ENCODE assay signal across 9 cellular contexts in the genomic region with DNA sequence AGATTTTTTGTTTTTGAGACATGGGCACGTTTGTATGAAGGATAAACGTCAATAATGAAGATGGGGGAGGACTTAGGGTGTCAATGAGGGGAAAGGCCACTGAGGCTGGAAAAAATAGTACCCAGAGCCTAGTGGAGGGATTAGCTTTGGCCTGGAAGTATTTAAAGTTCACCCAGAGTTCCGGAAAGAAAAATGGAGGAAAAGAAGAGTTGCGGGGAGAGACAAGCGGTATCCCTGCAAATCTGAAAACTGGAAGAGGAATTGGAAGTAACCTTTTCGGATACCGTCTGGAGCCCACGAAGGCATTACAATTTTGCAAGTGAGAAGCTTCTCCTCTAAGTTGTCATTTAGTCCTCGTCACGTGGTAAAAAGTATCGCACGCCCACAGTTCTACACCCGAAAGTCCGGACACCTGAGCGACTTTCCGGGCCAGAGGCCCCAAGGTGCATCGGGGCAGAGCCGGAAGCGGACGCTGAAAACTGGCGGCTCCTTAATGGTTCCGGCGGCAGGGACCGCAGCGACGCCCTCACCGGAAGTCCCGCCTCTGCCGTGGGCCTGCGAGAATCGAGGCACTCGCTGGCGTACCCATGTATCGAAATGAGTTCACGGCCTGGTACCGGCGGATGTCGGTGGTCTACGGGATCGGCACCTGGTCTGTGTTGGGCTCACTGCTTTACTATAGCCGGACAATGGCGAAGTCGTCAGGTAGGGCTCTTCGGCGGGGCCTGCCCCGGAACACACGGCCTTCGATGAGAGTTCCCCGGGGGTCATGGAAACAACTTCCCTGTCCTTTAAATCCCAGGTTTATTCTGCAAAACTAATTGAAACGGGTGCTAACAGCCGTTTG. TPM values are rescaled to one million over a fixed set of nuclear protein-coding genes. Genes with fewer than 3 reads are reported as not detected.
DNase-seq lines count a peak whose midpoint lies in the region; ATAC-seq, FAIRE-seq and TF ChIP-seq lines count a peak whose summit lies in the region.
"Had no signal": no experiment of that assay in that cellular context is flagged by ENCODE, and none has a peak within 500 bp of the region (broad histone marks: within the 10 kb centered on the region; RNA-seq: fewer than 3 reads in every experiment).

Gene SMIM26 (plus strand): TSS at position 541 of the 847 bp plus-strand sequence. CDS start 47 bp downstream, at position 588.

- H2AFZ ChIP-seq in keratinocyte (ENCODE audit: control insufficient read depth, low read length): peak within 1 kb of the TSS; percentile 99

- no peaks in the 10 kb centered on the region for H3K9me1 ChIP-seq in keratinocyte (ENCODE audit: control insufficient read depth, extremely low read depth, insufficient read depth, low read length)

- DNase-seq in AG09319 (ENCODE audit: extremely low read depth, low read depth) (peak; percentile 58), NCI-H446 treated with DMSO at 0.1 percent for 48 hours (lab: John Stamatoyannopoulos, UW) (peak; percentile 83), cerebellar cortex (ENCODE audit: low spot score) (peak; percentile 94), keratinocyte (ENCODE audit: low read depth, low spot score) (peak; percentile 52)
- DNase-seq in stimulated activated CD4-positive, alpha-beta T cell treated with anti-CD3 and anti-CD28 coated beads, Interleukin-15, amount 100 ng/mL, for 1 hour (ENCODE audit: low read depth in 1 of 2, low spot score in 1 of 2): peak; percentile 81 to 90

- peak within 1 kb of the TSS; percentile 61 to 79 (median 76) for H3K4me3 ChIP-seq in keratinocyte (ENCODE audit: control insufficient read depth in 2 of 3, extremely low read depth in 1 of 3, insufficient read depth in 2 of 3, low read depth in 1 of 3, low read length in 3 of 3)

- H3K4me1 ChIP-seq in keratinocyte (ENCODE audit: control insufficient read depth, extremely low read depth, insufficient read depth, low read length): peaks cover 3% of the 10 kb centered on the region

- peak within 1 kb of the TSS; percentile 82 for H3K4me2 ChIP-seq in keratinocyte (ENCODE audit: control insufficient read depth, extremely low read depth, insufficient read depth, low read depth, low read length)

- H3K27me3 ChIP-seq in keratinocyte (ENCODE audit: control insufficient read depth, extremely low read depth, insufficient read depth, low read length): no peaks in the 10 kb centered on the region

- peaks cover 16% of the 10 kb centered on the region for H3K79me2 ChIP-seq in keratinocyte (ENCODE audit: control insufficient read depth, insufficient read depth, low read length)

- H3K9me3 ChIP-seq in keratinocyte (ENCODE audit: control insufficient read depth, low read depth, low read length): no peaks in the 10 kb centered on the region

- no peak for TF ChIP-seq CTCF in AG09319 (IDR thresholded peaks at IDR 0.05; ENCODE audit: low read depth, low read length)
- no peak for TF ChIP-seq CTCF in keratinocyte (optimal IDR thresholded peaks at IDR 0.05 in 1 of 3, IDR thresholded peaks at IDR 0.05 in 1 of 3, conservative IDR thresholded peaks at IDR 0.05 in 1 of 3; ENCODE audit: extremely low read depth in 1 of 3, insufficient read depth in 2 of 3, low read length in 3 of 3)

- FAIRE-seq in keratinocyte (lab: Jason Lieb, UNC): peak; percentile 78
- FAIRE-seq: colon had no signal

- no peaks in the 10 kb centered on the region for H4K20me1 ChIP-seq in keratinocyte (ENCODE audit: control insufficient read depth, extremely low read depth, insufficient read depth, low read length)

- dilution Hi-C loops in keratinocyte (cut with MboI; ENCODE audit: extremely low pct_ligation_motif_present, low sequenced_read_pairs): no loop called here

- H3K9ac ChIP-seq in keratinocyte (ENCODE audit: control insufficient read depth, extremely low read depth, insufficient read depth, low read length): peak within 1 kb of the TSS; percentile 96

- ATAC-seq in GM19035 (IDR thresholded peaks at IDR 0.05; ENCODE audit: unreplicated experiment) (peak; percentile 99), HG03354 (IDR thresholded peaks at IDR 0.05; ENCODE audit: poor library complexity, severe bottlenecking, unreplicated experiment) (peak; percentile 100)
- peak; percentile 99 for ATAC-seq in activated CD4-positive, CD25-positive, alpha-beta regulatory T cell treated with anti-CD3 and anti-CD28 coated beads, Interleukin-2, amount 50 U/mL, for 24 hours

- H3K36me3 ChIP-seq in keratinocyte (ENCODE audit: control insufficient read depth in 2 of 2, extremely low read depth in 1 of 2, insufficient read depth in 2 of 2, low read length in 2 of 2): peaks cover 3 to 4% of the 10 kb centered on the region in 2 experiments

- H3K27ac ChIP-seq in keratinocyte (ENCODE audit: control insufficient read depth, insufficient read depth, low read length): peak within 1 kb of the TSS; percentile 94

RNA-seq across cellular contexts. Expression of gene SMIM26, which starts in this region (rescaled TPM):
- 76.6 to 155 TPM (median 124 TPM) in 3 replicates for polyA plus RNA-seq in keratinocyte
- 37.2 TPM for polyA plus RNA-seq in keratinocyte (2011; ENCODE audit: low read depth)
- polyA plus RNA-seq in keratinocyte (2011; cell fraction: cytosol; rRNA removed): 54.7 and 59.8 TPM in 2 replicates
- polyA plus RNA-seq in keratinocyte (2011; cell fraction: nucleus; rRNA removed): 25.9 and 51.2 TPM in 2 replicates
- polyA plus RNA-seq in keratinocyte (2012; ENCODE audit: low replicate concordance): 94.4 and 117 TPM in 2 replicates
- polyA minus RNA-seq in keratinocyte: 28.0 to 115 TPM (median 35.3 TPM) in 3 replicates
- 61.2 TPM for polyA minus RNA-seq in keratinocyte (2011; cell fraction: cytosol; rRNA and poly(A)+ RNA removed)
- 13.3 and 15.0 TPM in 2 replicates for polyA minus RNA-seq in keratinocyte (2011; cell fraction: nucleus; rRNA and poly(A)+ RNA removed)

Comparison
In these comparisons a context has a peak if more than half of its experiments do, and no peak if none do; other contexts are left out.
1. Peak in every context shown above with its lines: DNase-seq, ATAC-seq, H3K4me3 ChIP-seq and H3K27ac ChIP-seq.